ENCODE assay signal across 8 cellular contexts in genomic region chr17:63601439-63602371, GRCh38. TPM values are rescaled to one million over a fixed set of nuclear protein-coding genes. Genes with fewer than 3 reads are reported as not detected.
DNase-seq lines count a peak whose midpoint lies in the region; ATAC-seq and TF ChIP-seq lines count a peak whose summit lies in the region.

No MANE protein-coding gene starts in this region.

- intact Hi-C loops in sigmoid colon (cut with DNase I), result loop anchor here (5.0 kb wide), 1 partner anchor 49 kb away; the partner anchor contains the start of gene DCAF7

- no peak for TF ChIP-seq EP300 in sigmoid colon (IDR thresholded peaks at IDR 0.05)

- DNase-seq in DMS 273 (lab: John Stamatoyannopoulos, UW; ENCODE audit: unreplicated experiment), result peak; percentile 56
- no peak for DNase-seq in DMS 273 treated with DMSO at 0.1 percent for 48 hours (lab: John Stamatoyannopoulos, UW)
- no peak for DNase-seq in T-helper 17 cell
- no peak for DNase-seq in glutamatergic neuron
- no peak for DNase-seq in sigmoid colon
- DNase-seq in amygdala (lab: John Stamatoyannopoulos, UW), result no peak
- no peak for DNase-seq in GDM1 (lab: John Stamatoyannopoulos, UW)

- no peak for TF ChIP-seq POLR2A in sigmoid colon (IDR thresholded peaks at IDR 0.05)

- H3K27ac ChIP-seq in sigmoid colon, result peak overlapping the region; percentile 89 to 95 (median 93)

- H3K4me1 Mint-ChIP-seq in T-helper 17 cell (peaks cover 30% of the 10 kb centered on the region), glutamatergic neuron (ENCODE audit: low read depth, unreplicated experiment) (peaks cover 9% of the 10 kb centered on the region)

- H3K4me3 ChIP-seq in sigmoid colon, result peak overlapping the region; percentile 85 to 99 (median 98)

- TF ChIP-seq CTCF in glutamatergic neuron (IDR thresholded peaks at IDR 0.05; ENCODE audit: partially characterized antibody, unreplicated experiment) (no peak), sigmoid colon (IDR thresholded peaks at IDR 0.05) (no peak)

- WGBS in sigmoid colon, 2 donors, result 25 to 49% methylated on average over 9 of the region's 9 CpGs

- peaks cover 11% of the 10 kb centered on the region for H3K36me3 Mint-ChIP-seq in T-helper 17 cell (ENCODE audit: low read depth)
- no peaks in the 10 kb centered on the region for H3K36me3 Mint-ChIP-seq in glutamatergic neuron (ENCODE audit: unreplicated experiment)

- peaks cover 0 to 29% (median 20%) of the 10 kb centered on the region in 4 donors for H3K36me3 ChIP-seq in sigmoid colon

- H3K27me3 Mint-ChIP-seq in T-helper 17 cell (no peaks in the 10 kb centered on the region), glutamatergic neuron (ENCODE audit: unreplicated experiment) (peaks cover 2% of the 10 kb centered on the region)

- H3K27ac Mint-ChIP-seq in T-helper 17 cell (peak overlapping the region; percentile 93), glutamatergic neuron (ENCODE audit: unreplicated experiment) (peak overlapping the region; percentile 64)

- ATAC-seq in T-helper 17 cell (no peak), HG03439 (IDR thresholded peaks at IDR 0.05; ENCODE audit: unreplicated experiment) (no peak)

- H3K4me3 Mint-ChIP-seq in T-helper 17 cell, result peak overlapping the region; percentile 94
- peak overlapping the region; percentile 95 for H3K4me3 Mint-ChIP-seq in glutamatergic neuron (ENCODE audit: unreplicated experiment)

- H3K9me3 Mint-ChIP-seq in glutamatergic neuron (ENCODE audit: unreplicated experiment), result peaks cover 4% of the 10 kb centered on the region

- peaks cover 0 to 27% (median 18%) of the 10 kb centered on the region in 4 donors for H3K4me1 ChIP-seq in sigmoid colon

- H3K9me3 ChIP-seq in T-helper 17 cell (ENCODE audit: control insufficient read depth, low read length, poor library complexity, severe bottlenecking), result no peaks in the 10 kb centered on the region
- no peaks in the 10 kb centered on the region for H3K9me3 ChIP-seq in sigmoid colon

- H3K27me3 ChIP-seq in sigmoid colon, result no peaks in the 10 kb centered on the region

RNA-seq across cellular contexts. Expression of gene TACO1, which starts 1.0 kb away (rescaled TPM):
- 10 to 100 TPM; 11.0 to 11.8 TPM for total RNA-seq in T-helper 17 cell
- total RNA-seq in glutamatergic neuron (ENCODE audit: unreplicated experiment), result 23.2 TPM
- 10 to 100 TPM; 11.2 to 19.9 (median 14.3) TPM for total RNA-seq in sigmoid colon
- polyA plus RNA-seq in sigmoid colon, result 10 to 100 TPM; 28.1 to 50.9 (median 34.2) TPM

RNA-seq across cellular contexts. Expression of gene MAP3K3, which starts 20.5 kb away (rescaled TPM):
- total RNA-seq in T-helper 17 cell, result 10 to 100 TPM; 74.1 to 85.0 TPM
- 54.6 TPM for total RNA-seq in glutamatergic neuron (ENCODE audit: unreplicated experiment)
- total RNA-seq in sigmoid colon, result 10 to 100 TPM; 51.5 to 68.7 (median 59.8) TPM
- polyA plus RNA-seq in sigmoid colon, result 10 to 100 TPM in 1 of 3 donors, 1 to 10 TPM in 2; 4.4 to 18.8 (median 8.4) TPM

RNA-seq across cellular contexts. Expression of gene DCAF7, which starts 51.4 kb away (rescaled TPM):
- total RNA-seq in T-helper 17 cell (10 to 100 TPM; 36.4 to 39.0 TPM), glutamatergic neuron (ENCODE audit: unreplicated experiment) (137 TPM), sigmoid colon (10 to 100 TPM; 19.7 to 28.9 (median 23.5) TPM)
- polyA plus RNA-seq in sigmoid colon, result 10 to 100 TPM; 14.4 to 34.6 (median 23.1) TPM
